Comparison of ENCODE assay signal across 20 cellular contexts in genomic region chr3:41598804-41599481, GRCh38.
A peak's percentile ranks its signal among the peaks of the same experiment; 100 is the strongest.
DNase-seq lines count a peak whose midpoint lies in the region; ATAC-seq, FAIRE-seq and TF ChIP-seq lines count a peak whose summit lies in the region.
"Had no signal": no experiment of that assay in that cellular context is flagged by ENCODE, and none has a peak within 500 bp of the region (broad histone marks: within the 10 kb centered on the region; RNA-seq: fewer than 3 reads in every experiment).

No MANE protein-coding gene starts in this region.

- no peaks in the 10 kb centered on the region for H3K36me3 ChIP-seq in astrocyte (ENCODE audit: insufficient read depth, low read length)
- no peaks in the 10 kb centered on the region for H3K36me3 ChIP-seq in BE2C
- H3K36me3 ChIP-seq: SJCRH30, spleen, tibial nerve had no signal

- no peak overlapping the region for H3K27ac ChIP-seq in astrocyte (ENCODE audit: low read depth, low read length)
- H3K27ac ChIP-seq in CD4-positive, alpha-beta T cell (ENCODE audit: low read depth, low read length) = no peak overlapping the region
- H3K27ac ChIP-seq: SJCRH30, spleen, tibial nerve had no signal

- H3K4me3 Mint-ChIP-seq in HFFc6 = no peak overlapping the region
- H3K4me3 Mint-ChIP-seq in astrocyte (ENCODE audit: unreplicated experiment) = no peak overlapping the region
- no peak overlapping the region for H3K4me3 Mint-ChIP-seq in CD4-positive, alpha-beta T cell
- no peak overlapping the region for H3K4me3 Mint-ChIP-seq in activated naive CD4-positive, alpha-beta T cell treated with anti-CD3 and anti-CD28 coated beads, Interleukin-2, amount 10 ng/mL, durations not matched to agents 7 days and 5 days

- FAIRE-seq in astrocyte (lab: Jason Lieb, UNC) = no peak

- intact Hi-C loops in CD4-positive, alpha-beta T cell (cut with DNase I, micrococcal nuclease) = no loop called here

- H3K4me3 ChIP-seq in astrocyte (ENCODE audit: insufficient read depth, low read depth, low read length) (no peak overlapping the region), BE2C (ENCODE audit: low read depth, low read length) (no peak overlapping the region)
- H3K4me3 ChIP-seq: SJCRH30, spleen, tibial nerve had no signal

- TF ChIP-seq CTCF in HFFc6 (IDR thresholded peaks at IDR 0.05) (no peak), astrocyte (IDR thresholded peaks at IDR 0.05; ENCODE audit: insufficient read depth, low read depth, low read length) (no peak), BE2C (IDR thresholded peaks at IDR 0.05; ENCODE audit: low read depth, low read length) (no peak)
- no peak for TF ChIP-seq CTCF in CD4-positive, alpha-beta T cell (IDR thresholded peaks at IDR 0.05)

- H3K36me3 Mint-ChIP-seq in HFFc6 (ENCODE audit: low read depth) (no peaks in the 10 kb centered on the region), astrocyte (ENCODE audit: low read depth, unreplicated experiment) (peaks cover 2% of the 10 kb centered on the region)
- H3K36me3 Mint-ChIP-seq in CD4-positive, alpha-beta T cell (ENCODE audit: low read depth) = no peaks in the 10 kb centered on the region
- no peaks in the 10 kb centered on the region for H3K36me3 Mint-ChIP-seq in activated naive CD4-positive, alpha-beta T cell treated with anti-CD3 and anti-CD28 coated beads, Interleukin-2, amount 10 ng/mL, durations not matched to agents 7 days and 5 days
- H3K36me3 Mint-ChIP-seq: brain had no signal

- H3K4me1 Mint-ChIP-seq in HFFc6 (ENCODE audit: low read depth) = peaks cover 5% of the 10 kb centered on the region; the same call in 1 of the 2 replicates
- no peaks in the 10 kb centered on the region for H3K4me1 Mint-ChIP-seq in astrocyte (ENCODE audit: low read depth, unreplicated experiment)
- H3K4me1 Mint-ChIP-seq in CD4-positive, alpha-beta T cell (ENCODE audit: low read depth) = no peaks in the 10 kb centered on the region
- no peaks in the 10 kb centered on the region for H3K4me1 Mint-ChIP-seq in activated naive CD4-positive, alpha-beta T cell treated with anti-CD3 and anti-CD28 coated beads, Interleukin-2, amount 10 ng/mL, durations not matched to agents 7 days and 5 days

- H3K9me3 ChIP-seq in astrocyte (ENCODE audit: insufficient read depth, low read depth, low read length) = no peaks in the 10 kb centered on the region
- no peaks in the 10 kb centered on the region for H3K9me3 ChIP-seq in CD4-positive, alpha-beta T cell (ENCODE audit: control insufficient read depth, low read length)
- no peaks in the 10 kb centered on the region for H3K9me3 ChIP-seq in BE2C
- H3K9me3 ChIP-seq: SJCRH30, spleen, tibial nerve had no signal

- POLR2A ChIA-PET in CD4-positive, alpha-beta T cell (lab: Charles Lee) = no interaction called here

- H3K9me3 Mint-ChIP-seq in HFFc6 (no peaks in the 10 kb centered on the region), astrocyte (ENCODE audit: unreplicated experiment) (no peaks in the 10 kb centered on the region)
- H3K9me3 Mint-ChIP-seq in CD4-positive, alpha-beta T cell = no peaks in the 10 kb centered on the region
- H3K9me3 Mint-ChIP-seq in activated naive CD4-positive, alpha-beta T cell treated with anti-CD3 and anti-CD28 coated beads, Interleukin-2, amount 10 ng/mL, durations not matched to agents 7 days and 5 days = no peaks in the 10 kb centered on the region
- H3K9me3 Mint-ChIP-seq: brain had no signal

- H2AFZ ChIP-seq in astrocyte (ENCODE audit: low read depth, low read length) = no peak overlapping the region

- H3K27me3 ChIP-seq in astrocyte (ENCODE audit: insufficient read depth, low read length) = no peaks in the 10 kb centered on the region
- H3K27me3 ChIP-seq in CD4-positive, alpha-beta T cell (ENCODE audit: control insufficient read depth, insufficient read depth, low read length) = no peaks in the 10 kb centered on the region
- no peaks in the 10 kb centered on the region for H3K27me3 ChIP-seq in BE2C
- H3K27me3 ChIP-seq: SJCRH30, spleen, tibial nerve had no signal

- no peak for ATAC-seq in CD4-positive, alpha-beta T cell (ENCODE audit: poor library complexity)
- ATAC-seq: esophagus mucosa had no signal

- DNase-seq in AG20443 (ENCODE audit: low spot score) = peak; percentile 25
- DNase-seq in HFFc6 = peak; percentile 49
- peak; percentile 21 for DNase-seq in astrocyte (ENCODE audit: low read depth)
- peak; percentile 39 for DNase-seq in left kidney (ENCODE audit: low read depth, low spot score)
- DNase-seq in CD4-positive, alpha-beta T cell = no peak
- no peak for DNase-seq in AG08396 (ENCODE audit: low spot score)
- DNase-seq in BE2C = no peak
- DNase-seq in activated naive CD4-positive, alpha-beta T cell treated with anti-CD3 and anti-CD28 coated beads, Interleukin-2, amount 10 ng/mL, durations not matched to agents 7 days and 5 days = no peak
- DNase-seq: activated CD4-positive, alpha-beta T cell treated with anti-CD3 and anti-CD28 coated beads for 4 hours; activated CD8-positive, alpha-beta memory T cell treated with anti-CD3 and anti-CD28 coated beads, Interleukin-2, amount 50 U/mL, for 48 hours; activated gamma-delta T cell treated with Interleukin-2 at 50 U/mL for 16 hours; C1 segment of cervical spinal cord; DMS153; hypothalamus; NCI-H1048; SJCRH30; spleen had no signal

- H3K4me2 ChIP-seq in astrocyte (ENCODE audit: low read length) = no peak overlapping the region

- no peaks in the 10 kb centered on the region; the same call in 1 of the 2 replicates for H3K27me3 Mint-ChIP-seq in HFFc6 (ENCODE audit: insufficient read depth)
- peaks cover 2% of the 10 kb centered on the region for H3K27me3 Mint-ChIP-seq in astrocyte (ENCODE audit: low read depth, unreplicated experiment)
- H3K27me3 Mint-ChIP-seq in CD4-positive, alpha-beta T cell = no peaks in the 10 kb centered on the region
- no peaks in the 10 kb centered on the region for H3K27me3 Mint-ChIP-seq in activated naive CD4-positive, alpha-beta T cell treated with anti-CD3 and anti-CD28 coated beads, Interleukin-2, amount 10 ng/mL, durations not matched to agents 7 days and 5 days

- no peaks in the 10 kb centered on the region for H3K4me1 ChIP-seq in astrocyte (ENCODE audit: insufficient read depth, low read length)
- H3K4me1 ChIP-seq in BE2C = no peaks in the 10 kb centered on the region
- H3K4me1 ChIP-seq: SJCRH30, spleen, tibial nerve had no signal

- no peaks in the 10 kb centered on the region for H4K20me1 ChIP-seq in astrocyte (ENCODE audit: insufficient read depth, low read length)

- no peak overlapping the region for H3K27ac Mint-ChIP-seq in HFFc6
- no peak overlapping the region for H3K27ac Mint-ChIP-seq in astrocyte (ENCODE audit: unreplicated experiment)
- H3K27ac Mint-ChIP-seq in CD4-positive, alpha-beta T cell = no peak overlapping the region
- no peak overlapping the region for H3K27ac Mint-ChIP-seq in activated naive CD4-positive, alpha-beta T cell treated with anti-CD3 and anti-CD28 coated beads, Interleukin-2, amount 10 ng/mL, durations not matched to agents 7 days and 5 days

- CTCF ChIA-PET in CD4-positive, alpha-beta T cell (lab: Charles Lee) = no interaction called here
- CTCF ChIA-PET in activated naive CD4-positive, alpha-beta T cell treated with anti-CD3 and anti-CD28 coated beads, Interleukin-2, amount 10 ng/mL, durations not matched to agents 7 days and 5 days (lab: Charles Lee) = no interaction called here

- no peak overlapping the region for H3K9ac ChIP-seq in astrocyte (ENCODE audit: low read length)

- no peaks in the 10 kb centered on the region for H3K79me2 ChIP-seq in astrocyte (ENCODE audit: insufficient read depth, low read length)

Comparison
In these comparisons a context has a peak if more than half of its experiments do, and no peak if none do; other contexts are left out.
1. DNase-seq: peak in AG20443 (single experiment), HFFc6 (single experiment), astrocyte (single experiment) and left kidney (single experiment); none in CD4-positive, alpha-beta T cell (0 of 10), AG08396 (single experiment), BE2C (single experiment) and activated naive CD4-positive, alpha-beta T cell treated with anti-CD3 and anti-CD28 coated beads, Interleukin-2, amount 10 ng/mL, durations not matched to agents 7 days and 5 days (single experiment).